ENCODE assay signal across 1 cellular context in genomic region chr1:41432481-41433280, GRCh38.
TF ChIP-seq lines count a peak whose summit lies in the region.

No MANE protein-coding gene starts in this region.

TF ChIP-seq in HepG2, 621 proteins besides CTCF, POLR2A, EP300 and RAD21 (continued from another document):
- no peak for TF ChIP-seq ZNF513 (CRISPR knock-in tag; conservative IDR thresholded peaks at IDR 0.05)
- TF ChIP-seq LCORL (IDR thresholded peaks at IDR 0.05) = no peak
- 0 out of 2 replicates have a peak, but pooled peaks have one; percentile 32 for TF ChIP-seq LCORL (CRISPR knock-in tag; IDR thresholded peaks at IDR 0.05)
- TF ChIP-seq TBP (CRISPR knock-in tag; IDR thresholded peaks at IDR 0.05) = no peak
